8 cellular contexts compared by ENCODE assay signal in the genomic region with DNA sequence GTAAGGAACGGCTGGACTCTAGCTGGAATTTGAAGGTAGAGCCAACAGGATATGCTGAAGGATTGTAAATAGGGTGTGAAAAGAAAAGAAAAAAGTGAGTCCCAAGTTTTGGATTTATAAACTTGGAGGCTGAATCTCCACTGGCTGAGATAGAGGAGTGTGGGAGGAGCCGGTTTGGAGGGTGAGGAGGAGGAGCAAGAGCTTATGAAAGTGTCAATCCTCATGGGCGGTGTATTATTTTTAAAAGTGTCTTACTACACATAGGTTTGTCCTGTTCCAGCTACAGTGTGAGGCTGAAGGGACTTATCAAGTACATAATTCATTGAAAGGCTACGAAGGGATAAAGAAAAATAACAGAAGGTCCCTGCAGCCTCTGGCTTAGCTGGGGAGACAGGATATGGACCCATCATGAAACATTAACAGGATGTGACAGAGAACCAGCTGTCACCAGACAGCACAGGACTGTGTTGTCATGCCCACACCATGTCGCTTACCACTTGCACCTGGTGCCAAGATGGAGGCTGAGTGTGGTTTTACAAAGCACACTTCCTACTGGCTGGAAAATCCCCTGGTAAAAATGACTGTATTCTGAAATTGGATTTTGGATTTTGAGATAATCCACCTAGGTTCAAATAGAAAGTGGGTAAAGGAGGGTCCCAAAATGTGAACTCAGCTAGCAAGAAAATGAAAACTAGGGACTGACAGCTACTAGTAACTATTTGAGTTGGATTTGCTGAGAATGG. TPM values are rescaled to one million over a fixed set of nuclear protein-coding genes. Genes with fewer than 3 reads are reported as not detected.
A peak's percentile ranks its signal among the peaks of the same experiment; 100 is the strongest.
DNase-seq lines count a peak whose midpoint lies in the region; ATAC-seq and TF ChIP-seq lines count a peak whose summit lies in the region.

No MANE protein-coding gene starts in this region.

- no peak overlapping the region for H3K27ac Mint-ChIP-seq in WTC11

- CTCF ChIA-PET in WTC11 (lab: Charles Lee): interaction anchor here (0.6 to 1.9 kb wide), 2 partner anchors 33 to 66 kb away, joined by 5 to 6 read pairs; no protein-coding TSS in a partner anchor

- POLR2A ChIA-PET in WTC11 (lab: Charles Lee): no interaction called here

- no peaks in the 10 kb centered on the region for H3K9me3 ChIP-seq in KOPT-K1 (ENCODE audit: insufficient read depth, low read length, poor library complexity, severe bottlenecking)

- ATAC-seq in GM18499 (IDR thresholded peaks at IDR 0.05; ENCODE audit: insufficient read depth, unreplicated experiment) (peak; percentile 66), GM21528 (IDR thresholded peaks at IDR 0.05; ENCODE audit: low FRiP score, unreplicated experiment) (peak; percentile 82), WTC11 (no peak)

- no peak overlapping the region for H3K4me3 Mint-ChIP-seq in WTC11

- peak; percentile 26 for DNase-seq in activated CD8-positive, alpha-beta memory T cell treated with anti-CD3 and anti-CD28 coated beads, Interleukin-2, amount 50 U/mL, for 4 hours
- peak in 2 of 3 donors; percentile 38 to 47 for DNase-seq in stimulated activated CD4-positive, alpha-beta T cell treated with anti-CD3 and anti-CD28 coated beads, TNF-alpha, amount 100 ng/mL, for 48 hours (ENCODE audit: low read depth in 3 of 3)
- DNase-seq in COLO829 (ENCODE audit: low spot score): no peak
- no peak for DNase-seq in WTC11 (ENCODE audit: low spot score)
- no peak for DNase-seq in NOMO-1 treated with dmso at 0.1 percent for 144 hours (lab: John Stamatoyannopoulos, UW; ENCODE audit: unreplicated experiment)

- H3K4me1 Mint-ChIP-seq in WTC11: peaks cover 22% of the 10 kb centered on the region

- H3K27ac ChIP-seq in KOPT-K1 (ENCODE audit: low read depth, low read length, poor library complexity, severe bottlenecking): peak overlapping the region; percentile 61

- H3K9me3 Mint-ChIP-seq in WTC11: no peaks in the 10 kb centered on the region; the same call in 1 of the 2 replicates

- peaks cover 4% of the 10 kb centered on the region for H3K36me3 Mint-ChIP-seq in WTC11

- no peak for TF ChIP-seq CTCF in WTC11 (IDR thresholded peaks at IDR 0.05)

- H3K36me3 ChIP-seq in KOPT-K1 (ENCODE audit: insufficient read depth, low read length): no peaks in the 10 kb centered on the region

- no peaks in the 10 kb centered on the region; the same call in 1 of the 2 replicates for H3K27me3 Mint-ChIP-seq in WTC11 (ENCODE audit: low read depth)

TF ChIP-seq in WTC11, 78 proteins besides CTCF, POLR2A, EP300 and RAD21:
- TF ChIP-seq, protein P1, sequence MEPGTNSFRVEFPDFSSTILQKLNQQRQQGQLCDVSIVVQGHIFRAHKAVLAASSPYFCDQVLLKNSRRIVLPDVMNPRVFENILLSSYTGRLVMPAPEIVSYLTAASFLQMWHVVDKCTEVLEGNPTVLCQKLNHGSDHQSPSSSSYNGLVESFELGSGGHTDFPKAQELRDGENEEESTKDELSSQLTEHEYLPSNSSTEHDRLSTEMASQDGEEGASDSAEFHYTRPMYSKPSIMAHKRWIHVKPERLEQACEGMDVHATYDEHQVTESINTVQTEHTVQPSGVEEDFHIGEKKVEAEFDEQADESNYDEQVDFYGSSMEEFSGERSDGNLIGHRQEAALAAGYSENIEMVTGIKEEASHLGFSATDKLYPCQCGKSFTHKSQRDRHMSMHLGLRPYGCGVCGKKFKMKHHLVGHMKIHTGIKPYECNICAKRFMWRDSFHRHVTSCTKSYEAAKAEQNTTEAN (CRISPR knock-in tag; IDR thresholded peaks at IDR 0.05): no peak
- TF ChIP-seq, protein P2, sequence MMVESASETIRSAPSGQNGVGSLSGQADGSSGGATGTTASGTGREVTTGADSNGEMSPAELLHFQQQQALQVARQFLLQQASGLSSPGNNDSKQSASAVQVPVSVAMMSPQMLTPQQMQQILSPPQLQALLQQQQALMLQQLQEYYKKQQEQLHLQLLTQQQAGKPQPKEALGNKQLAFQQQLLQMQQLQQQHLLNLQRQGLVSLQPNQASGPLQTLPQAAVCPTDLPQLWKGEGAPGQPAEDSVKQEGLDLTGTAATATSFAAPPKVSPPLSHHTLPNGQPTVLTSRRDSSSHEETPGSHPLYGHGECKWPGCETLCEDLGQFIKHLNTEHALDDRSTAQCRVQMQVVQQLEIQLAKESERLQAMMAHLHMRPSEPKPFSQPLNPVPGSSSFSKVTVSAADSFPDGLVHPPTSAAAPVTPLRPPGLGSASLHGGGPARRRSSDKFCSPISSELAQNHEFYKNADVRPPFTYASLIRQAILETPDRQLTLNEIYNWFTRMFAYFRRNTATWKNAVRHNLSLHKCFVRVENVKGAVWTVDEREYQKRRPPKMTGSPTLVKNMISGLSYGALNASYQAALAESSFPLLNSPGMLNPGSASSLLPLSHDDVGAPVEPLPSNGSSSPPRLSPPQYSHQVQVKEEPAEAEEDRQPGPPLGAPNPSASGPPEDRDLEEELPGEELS (CRISPR knock-in tag; IDR thresholded peaks at IDR 0.05): no peak
- TF ChIP-seq, protein P3, sequence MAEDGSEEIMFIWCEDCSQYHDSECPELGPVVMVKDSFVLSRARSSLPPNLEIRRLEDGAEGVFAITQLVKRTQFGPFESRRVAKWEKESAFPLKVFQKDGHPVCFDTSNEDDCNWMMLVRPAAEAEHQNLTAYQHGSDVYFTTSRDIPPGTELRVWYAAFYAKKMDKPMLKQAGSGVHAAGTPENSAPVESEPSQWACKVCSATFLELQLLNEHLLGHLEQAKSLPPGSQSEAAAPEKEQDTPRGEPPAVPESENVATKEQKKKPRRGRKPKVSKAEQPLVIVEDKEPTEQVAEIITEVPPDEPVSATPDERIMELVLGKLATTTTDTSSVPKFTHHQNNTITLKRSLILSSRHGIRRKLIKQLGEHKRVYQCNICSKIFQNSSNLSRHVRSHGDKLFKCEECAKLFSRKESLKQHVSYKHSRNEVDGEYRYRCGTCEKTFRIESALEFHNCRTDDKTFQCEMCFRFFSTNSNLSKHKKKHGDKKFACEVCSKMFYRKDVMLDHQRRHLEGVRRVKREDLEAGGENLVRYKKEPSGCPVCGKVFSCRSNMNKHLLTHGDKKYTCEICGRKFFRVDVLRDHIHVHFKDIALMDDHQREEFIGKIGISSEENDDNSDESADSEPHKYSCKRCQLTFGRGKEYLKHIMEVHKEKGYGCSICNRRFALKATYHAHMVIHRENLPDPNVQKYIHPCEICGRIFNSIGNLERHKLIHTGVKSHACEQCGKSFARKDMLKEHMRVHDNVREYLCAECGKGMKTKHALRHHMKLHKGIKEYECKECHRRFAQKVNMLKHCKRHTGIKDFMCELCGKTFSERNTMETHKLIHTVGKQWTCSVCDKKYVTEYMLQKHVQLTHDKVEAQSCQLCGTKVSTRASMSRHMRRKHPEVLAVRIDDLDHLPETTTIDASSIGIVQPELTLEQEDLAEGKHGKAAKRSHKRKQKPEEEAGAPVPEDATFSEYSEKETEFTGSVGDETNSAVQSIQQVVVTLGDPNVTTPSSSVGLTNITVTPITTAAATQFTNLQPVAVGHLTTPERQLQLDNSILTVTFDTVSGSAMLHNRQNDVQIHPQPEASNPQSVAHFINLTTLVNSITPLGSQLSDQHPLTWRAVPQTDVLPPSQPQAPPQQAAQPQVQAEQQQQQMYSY (CRISPR knock-in tag; IDR thresholded peaks at IDR 0.05): no peak
- no peak for TF ChIP-seq MXD4 (CRISPR knock-in tag; IDR thresholded peaks at IDR 0.05; ENCODE audit: borderline replicate concordance)
- TF ChIP-seq, protein P4, sequence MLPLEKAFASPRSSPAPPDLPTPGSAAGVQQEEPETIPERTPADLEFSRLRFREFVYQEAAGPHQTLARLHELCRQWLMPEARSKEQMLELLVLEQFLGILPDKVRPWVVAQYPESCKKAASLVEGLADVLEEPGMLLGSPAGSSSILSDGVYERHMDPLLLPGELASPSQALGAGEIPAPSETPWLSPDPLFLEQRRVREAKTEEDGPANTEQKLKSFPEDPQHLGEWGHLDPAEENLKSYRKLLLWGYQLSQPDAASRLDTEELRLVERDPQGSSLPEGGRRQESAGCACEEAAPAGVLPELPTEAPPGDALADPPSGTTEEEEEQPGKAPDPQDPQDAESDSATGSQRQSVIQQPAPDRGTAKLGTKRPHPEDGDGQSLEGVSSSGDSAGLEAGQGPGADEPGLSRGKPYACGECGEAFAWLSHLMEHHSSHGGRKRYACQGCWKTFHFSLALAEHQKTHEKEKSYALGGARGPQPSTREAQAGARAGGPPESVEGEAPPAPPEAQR (CRISPR knock-in tag; IDR thresholded peaks at IDR 0.05): no peak

RNA-seq across cellular contexts. Expression of a gene that starts 2.5 kb away (rescaled TPM):
- total RNA-seq in WTC11 (2021): 22.4 to 23.8 TPM (median 23.0 TPM) in 3 replicates

Comparison
In these comparisons a context has a peak if more than half of its experiments do, and no peak if none do; other contexts are left out.
1. DNase-seq: peak in activated CD8-positive, alpha-beta memory T cell treated with anti-CD3 and anti-CD28 coated beads, Interleukin-2, amount 50 U/mL, for 4 hours (single experiment) and stimulated activated CD4-positive, alpha-beta T cell treated with anti-CD3 and anti-CD28 coated beads, TNF-alpha, amount 100 ng/mL, for 48 hours (2 of 3); none in COLO829 (single experiment), WTC11 (single experiment) and NOMO-1 treated with dmso at 0.1 percent for 144 hours (single experiment).